19 cellular contexts compared by ENCODE assay signal in the genomic region with DNA sequence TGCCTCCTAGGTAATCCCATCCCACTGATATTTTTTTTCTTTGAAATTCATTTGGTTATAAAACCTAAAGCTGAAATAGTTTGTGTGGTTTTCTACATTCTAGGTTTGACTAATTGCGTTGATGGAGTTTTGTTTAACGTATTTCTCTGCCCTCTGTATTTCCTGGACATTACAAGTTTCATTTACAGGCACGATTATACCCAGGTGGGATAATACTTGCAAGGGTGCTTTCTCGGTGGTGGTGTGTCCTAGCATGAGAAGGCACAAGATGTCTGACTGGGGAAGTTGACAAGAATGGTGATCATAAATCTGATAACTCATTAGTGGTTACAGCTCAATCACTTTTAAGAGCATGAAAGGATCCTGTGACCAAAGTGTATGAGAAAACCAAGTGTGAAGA. TPM values are rescaled to one million over a fixed set of nuclear protein-coding genes. Genes with fewer than 3 reads are reported as not detected.
A peak's percentile ranks its signal among the peaks of the same experiment; 100 is the strongest.
DNase-seq lines count a peak whose midpoint lies in the region; ATAC-seq lines count a peak whose summit lies in the region.
"Had no signal": no experiment of that assay in that cellular context is flagged by ENCODE, and none has a peak within 500 bp of the region (broad histone marks: within the 10 kb centered on the region; RNA-seq: fewer than 3 reads in every experiment).

No MANE protein-coding gene starts in this region.

- H3K36me3 Mint-ChIP-seq in activated CD8-positive, alpha-beta memory T cell treated with anti-CD3 and anti-CD28 coated beads, Interleukin-2, amount 10 ng/mL, durations not matched to agents 7 days and 5 days: peaks cover 64% of the 10 kb centered on the region
- peaks cover under 1% of the 10 kb centered on the region for H3K36me3 Mint-ChIP-seq in stimulated activated effector memory CD8-positive, alpha-beta T cell treated with anti-CD3 and anti-CD28 coated beads, Interleukin-12 subunit alpha, Interleukin-12 subunit beta, amount 100 ng/mL, for 72 hours
- H3K36me3 Mint-ChIP-seq: CD14-positive monocyte had no signal

- H3K4me3 Mint-ChIP-seq in activated CD8-positive, alpha-beta memory T cell treated with anti-CD3 and anti-CD28 coated beads, Interleukin-2, amount 10 ng/mL, durations not matched to agents 7 days and 5 days: no peak overlapping the region
- no peak overlapping the region for H3K4me3 Mint-ChIP-seq in stimulated activated effector memory CD8-positive, alpha-beta T cell treated with anti-CD3 and anti-CD28 coated beads, Interleukin-12 subunit alpha, Interleukin-12 subunit beta, amount 100 ng/mL, for 72 hours
- H3K4me3 Mint-ChIP-seq: CD14-positive monocyte, H9 had no signal

- H3K27ac Mint-ChIP-seq in activated CD8-positive, alpha-beta memory T cell treated with anti-CD3 and anti-CD28 coated beads, Interleukin-2, amount 10 ng/mL, durations not matched to agents 7 days and 5 days: peak overlapping the region; percentile 64
- H3K27ac Mint-ChIP-seq in stimulated activated effector memory CD8-positive, alpha-beta T cell treated with anti-CD3 and anti-CD28 coated beads, Interleukin-12 subunit alpha, Interleukin-12 subunit beta, amount 100 ng/mL, for 72 hours: peak overlapping the region; percentile 34
- H3K27ac Mint-ChIP-seq: CD14-positive monocyte, H9 had no signal

- ATAC-seq in activated CD8-positive, alpha-beta memory T cell treated with anti-CD3 and anti-CD28 coated beads, Interleukin-2, amount 10 ng/mL, durations not matched to agents 7 days and 5 days: peak; percentile 74
- ATAC-seq in GM21529 (IDR thresholded peaks at IDR 0.05; ENCODE audit: unreplicated experiment): peak; percentile 58
- peak; percentile 54 for ATAC-seq in HG03432 (IDR thresholded peaks at IDR 0.05; ENCODE audit: unreplicated experiment)
- peak; percentile 83 for ATAC-seq in stimulated activated effector memory CD8-positive, alpha-beta T cell treated with anti-CD3 and anti-CD28 coated beads, Interleukin-12 subunit alpha, Interleukin-12 subunit beta, amount 100 ng/mL, for 72 hours
- no peak for ATAC-seq in GM18517 (IDR thresholded peaks at IDR 0.05; ENCODE audit: unreplicated experiment)
- ATAC-seq: PC-3 had no signal

- H3K27me3 Mint-ChIP-seq in activated CD8-positive, alpha-beta memory T cell treated with anti-CD3 and anti-CD28 coated beads, Interleukin-2, amount 10 ng/mL, durations not matched to agents 7 days and 5 days: peaks cover 4% of the 10 kb centered on the region

- H3K4me1 Mint-ChIP-seq in activated CD8-positive, alpha-beta memory T cell treated with anti-CD3 and anti-CD28 coated beads, Interleukin-2, amount 10 ng/mL, durations not matched to agents 7 days and 5 days: peaks cover 80% of the 10 kb centered on the region
- peaks cover 48% of the 10 kb centered on the region for H3K4me1 Mint-ChIP-seq in stimulated activated effector memory CD8-positive, alpha-beta T cell treated with anti-CD3 and anti-CD28 coated beads, Interleukin-12 subunit alpha, Interleukin-12 subunit beta, amount 100 ng/mL, for 72 hours
- H3K4me1 Mint-ChIP-seq: H9 had no signal

- peak; percentile 69 for DNase-seq in activated CD8-positive, alpha-beta memory T cell treated with anti-CD3 and anti-CD28 coated beads, Interleukin-2, amount 10 ng/mL, durations not matched to agents 7 days and 5 days
- no peak for DNase-seq in activated CD8-positive, alpha-beta memory T cell treated with anti-CD3 and anti-CD28 coated beads, Interleukin-2, amount 50 U/mL, for 4 hours
- no peak for DNase-seq in stimulated activated effector memory CD8-positive, alpha-beta T cell treated with anti-CD3 and anti-CD28 coated beads, Interleukin-12 subunit alpha, Interleukin-12 subunit beta, amount 100 ng/mL, for 72 hours (ENCODE audit: low spot score in 2 of 2)
- DNase-seq in kidney glomerular epithelial cell (lab: John Stamatoyannopoulos, UW) (no peak), SW480 (ENCODE audit: low spot score) (no peak)
- DNase-seq: caudate nucleus; DMS79 treated with DMSO at 0.1 percent for 48 hours; H9; MG63; NCI-H2029; NCI-H69; PC-3; stimulated activated CD4-positive, alpha-beta T cell treated with anti-CD3 and anti-CD28 coated beads, Interleukin-12 subunit alpha, Interleukin-12 subunit beta, amount 100 ng/mL, for 4 hours had no signal

- CTCF ChIA-PET in activated CD8-positive, alpha-beta memory T cell treated with anti-CD3 and anti-CD28 coated beads, Interleukin-2, amount 10 ng/mL, durations not matched to agents 7 days and 5 days (lab: Charles Lee): interaction anchor here (5.7 kb wide), 1 partner anchor 59 kb away, joined by 35 read pairs; no protein-coding TSS in a partner anchor

- H3K9me3 Mint-ChIP-seq in activated CD8-positive, alpha-beta memory T cell treated with anti-CD3 and anti-CD28 coated beads, Interleukin-2, amount 10 ng/mL, durations not matched to agents 7 days and 5 days (ENCODE audit: low read depth): peaks cover 7% of the 10 kb centered on the region
- peaks cover 5% of the 10 kb centered on the region for H3K9me3 Mint-ChIP-seq in stimulated activated effector memory CD8-positive, alpha-beta T cell treated with anti-CD3 and anti-CD28 coated beads, Interleukin-12 subunit alpha, Interleukin-12 subunit beta, amount 100 ng/mL, for 72 hours

RNA-seq across cellular contexts. Expression of a gene that starts 45.0 kb away (rescaled TPM):
- total RNA-seq in activated CD8-positive, alpha-beta memory T cell treated with anti-CD3 and anti-CD28 coated beads, Interleukin-2, amount 10 ng/mL, durations not matched to agents 7 days and 5 days: under 1 TPM in 1 of 2 experiments, not detected in 1; 0.76 TPM
- total RNA-seq: H9, liver, posterior vena cava had no signal
